ENCODE assay signal across 9 cellular contexts in the genomic region with DNA sequence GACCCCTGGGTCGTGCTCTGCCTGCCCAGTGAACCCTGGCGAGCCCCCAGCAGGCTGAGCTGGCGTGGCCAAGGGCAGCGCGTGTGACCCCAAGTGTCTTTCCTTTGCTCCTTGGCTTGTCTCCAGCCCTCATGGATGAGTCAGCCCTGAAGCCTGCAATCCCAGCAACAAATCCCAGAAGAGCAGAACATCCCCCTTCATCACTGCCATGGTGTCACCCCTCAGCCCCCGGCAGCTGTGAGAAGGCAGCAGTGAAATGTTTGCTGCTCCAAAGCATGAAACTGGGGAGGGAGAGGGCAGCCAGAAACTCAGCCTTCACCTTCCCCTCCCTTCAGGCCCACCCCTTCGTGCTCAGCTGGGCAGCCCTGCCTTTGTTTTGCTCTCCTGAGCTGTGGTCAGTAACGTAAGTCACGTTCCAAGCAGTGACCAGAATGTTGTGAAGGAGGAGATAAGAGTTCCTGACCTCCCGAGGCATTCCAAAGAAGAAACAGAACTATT. TPM values are rescaled to one million over a fixed set of nuclear protein-coding genes. Genes with fewer than 3 reads are reported as not detected.
DNase-seq lines count a peak whose midpoint lies in the region; ATAC-seq, FAIRE-seq and TF ChIP-seq lines count a peak whose summit lies in the region.
"Had no signal": no experiment of that assay in that cellular context is flagged by ENCODE, and none has a peak within 500 bp of the region (broad histone marks: within the 10 kb centered on the region; RNA-seq: fewer than 3 reads in every experiment).

No MANE protein-coding gene starts in this region.

- peak; percentile 86 for FAIRE-seq in endothelial cell of umbilical vein (lab: Jason Lieb, UNC)

- no TSS peak for BruUV-seq in endothelial cell of umbilical vein (replicated peaks; lab: Mats Ljungman, UMichigan)

- CTCF ChIA-PET in endothelial cell of umbilical vein (lab: Charles Lee) = interaction anchor here (1.3 kb wide), 1 partner anchor 384 kb away, joined by 3 read pairs; no protein-coding TSS in a partner anchor

- dilution Hi-C loops in endothelial cell of umbilical vein (cut with MboI; ENCODE audit: extremely low pct_ligation_motif_present, low sequenced_read_pairs) = no loop called here

- TF ChIP-seq POLR2A in endothelial cell of umbilical vein (IDR thresholded peaks at IDR 0.05; ENCODE audit: low read depth, low read length) = no peak

- no peaks in the 10 kb centered on the region for H3K4me1 Mint-ChIP-seq in activated T-helper 17 cell treated with anti-CD3 and anti-CD28 coated beads, Interleukin-2, amount 50 U/mL, for 72 hours

- H3K4me1 ChIP-seq in ACC112 (ENCODE audit: control insufficient read depth, insufficient read depth, low read length, unreplicated experiment) (peaks cover 44% of the 10 kb centered on the region), endothelial cell of umbilical vein (ENCODE audit: control insufficient read depth, extremely low read depth, insufficient read depth, low read length) (peaks cover 28% of the 10 kb centered on the region)

- POLR2A ChIA-PET in endothelial cell of umbilical vein (lab: Charles Lee) = no interaction called here

- H3K9me3 ChIP-seq in endothelial cell of umbilical vein (replicated peaks; ENCODE audit: control insufficient read depth, insufficient read depth, low read length) = no peaks in the 10 kb centered on the region

- H3K27me3 ChIP-seq in ACC112 (ENCODE audit: insufficient read depth, low read length) = no peaks in the 10 kb centered on the region
- peaks cover 15 to 22% of the 10 kb centered on the region in 2 experiments for H3K27me3 ChIP-seq in endothelial cell of umbilical vein (ENCODE audit: control insufficient read depth in 2 of 2, insufficient read depth in 2 of 2, low read length in 2 of 2)

- H3K4me3 Mint-ChIP-seq in activated T-helper 17 cell treated with anti-CD3 and anti-CD28 coated beads, Interleukin-2, amount 50 U/mL, for 72 hours = no peak overlapping the region

- H3K4me3 ChIP-seq in ACC112 (ENCODE audit: low read depth, low read length) = 0 out of 2 replicates have a peak overlapping the region, but pooled peaks have one; percentile 20
- H3K4me3 ChIP-seq in endothelial cell of umbilical vein (replicated peaks in 1 of 3; ENCODE audit: insufficient read depth in 1 of 3, low read depth in 1 of 3, low read length in 3 of 3) = no peak overlapping the region

- peaks cover 3% of the 10 kb centered on the region for H3K27me3 Mint-ChIP-seq in activated T-helper 17 cell treated with anti-CD3 and anti-CD28 coated beads, Interleukin-2, amount 50 U/mL, for 72 hours

- no peaks in the 10 kb centered on the region for H3K79me2 ChIP-seq in ACC112 (ENCODE audit: control insufficient read depth, insufficient read depth, low read length, unreplicated experiment)
- H3K79me2 ChIP-seq in endothelial cell of umbilical vein (ENCODE audit: control insufficient read depth, insufficient read depth, low read length) = no peaks in the 10 kb centered on the region

- no peak overlapping the region for H3K4me2 ChIP-seq in endothelial cell of umbilical vein (ENCODE audit: insufficient read depth, low read length)

- no peak for ATAC-seq in activated T-helper 17 cell treated with anti-CD3 and anti-CD28 coated beads, Interleukin-2, amount 50 U/mL, for 72 hours (replicated peaks)

- H3K36me3 Mint-ChIP-seq in activated T-helper 17 cell treated with anti-CD3 and anti-CD28 coated beads, Interleukin-2, amount 50 U/mL, for 72 hours (ENCODE audit: low read depth) = no peaks in the 10 kb centered on the region

- TF ChIP-seq CTCF in endothelial cell of umbilical vein (IDR thresholded peaks at IDR 0.05; ENCODE audit: extremely low read depth in 1 of 2, insufficient read depth in 1 of 2, low read depth in 1 of 2, low read length in 2 of 2) = no peak

- H3K36me3 ChIP-seq in ACC112 (ENCODE audit: insufficient read depth, low read length) (no peaks in the 10 kb centered on the region), endothelial cell of umbilical vein (ENCODE audit: control insufficient read depth in 2 of 2, extremely low read depth in 1 of 2, insufficient read depth in 2 of 2, low read length in 2 of 2) (no peaks in the 10 kb centered on the region)

- H3K9me1 ChIP-seq in endothelial cell of umbilical vein (replicated peaks; ENCODE audit: control insufficient read depth, extremely low read depth, insufficient read depth, low read length) = no peaks in the 10 kb centered on the region

- DNase-seq in M059J (ENCODE audit: low read depth) = peak; percentile 97
- peak; percentile 52 for DNase-seq in endothelial cell of umbilical vein (ENCODE audit: low read depth, low spot score)
- peak; percentile 65 for DNase-seq in mucosa of gallbladder (ENCODE audit: low spot score)
- DNase-seq in NCI-H1048 (lab: John Stamatoyannopoulos, UW) = no peak
- no peak for DNase-seq in activated CD4-positive, alpha-beta T cell treated with anti-CD3 and anti-CD28 coated beads, Interleukin-2, amount 50 U/mL, for 48 hours
- no peak for DNase-seq in NCI-H1092 treated with DMSO at 0.1 percent for 48 hours (lab: John Stamatoyannopoulos, UW)
- DNase-seq: OCI-M1 had no signal

- H2AFZ ChIP-seq in ACC112 (ENCODE audit: low read length, unreplicated experiment) = no peak overlapping the region
- H2AFZ ChIP-seq in endothelial cell of umbilical vein (ENCODE audit: low read depth, low read length) = no peak overlapping the region

- intact Hi-C loops in endothelial cell of umbilical vein (cut with micrococcal nuclease) = no loop called here

- H3K27ac ChIP-seq in ACC112 (ENCODE audit: low read depth, low read length) = peak overlapping the region; percentile 92
- no peak overlapping the region for H3K27ac ChIP-seq in endothelial cell of umbilical vein (ENCODE audit: insufficient read depth, low read depth, low read length)

- no peaks in the 10 kb centered on the region for H3K9me3 Mint-ChIP-seq in activated T-helper 17 cell treated with anti-CD3 and anti-CD28 coated beads, Interleukin-2, amount 50 U/mL, for 72 hours

- no peaks in the 10 kb centered on the region for H4K20me1 ChIP-seq in endothelial cell of umbilical vein (replicated peaks; ENCODE audit: control insufficient read depth, extremely low read depth, insufficient read depth, low read length)

- no peak overlapping the region for H3K9ac ChIP-seq in endothelial cell of umbilical vein (replicated peaks; ENCODE audit: extremely low read depth, insufficient read depth, low read length)

- no peak overlapping the region for H3K27ac Mint-ChIP-seq in activated T-helper 17 cell treated with anti-CD3 and anti-CD28 coated beads, Interleukin-2, amount 50 U/mL, for 72 hours

TF ChIP-seq in endothelial cell of umbilical vein, 7 proteins besides CTCF, POLR2A, EP300 and RAD21:
- TF ChIP-seq POLR2AphosphoS5 (IDR thresholded peaks at IDR 0.05; ENCODE audit: insufficient read depth, low read depth, low read length) (peak; percentile 52), FOS (IDR thresholded peaks at IDR 0.05; ENCODE audit: borderline replicate concordance, insufficient read depth, low read length) (peak; percentile 81), GATA2 (IDR thresholded peaks at IDR 0.05; ENCODE audit: insufficient read depth, insufficient read length, low read depth, low read length) (peak; percentile 47), JUN (IDR thresholded peaks at IDR 0.05; ENCODE audit: borderline replicate concordance, insufficient read depth, insufficient read length, low read depth) (no peak)

RNA-seq across cellular contexts. Expression of a gene that starts 29.8 kb away (rescaled TPM):
- 6.9 and 10.9 TPM in 2 replicates for total RNA-seq in M059J (2014; rRNA removed; shearing (Covaris generic))
- total RNA-seq in endothelial cell of umbilical vein (not detected in 2 replicates), mucosa of gallbladder (3.2 TPM)
- 0.05 and 0.08 TPM in 2 replicates for polyA plus RNA-seq in endothelial cell of umbilical vein
- 0.03 TPM in 2 replicates for polyA plus RNA-seq in endothelial cell of umbilical vein (2011; cell fraction: cytosol; rRNA removed)
- polyA plus RNA-seq in endothelial cell of umbilical vein (2011; cell fraction: nucleus; rRNA removed) = 0.07 and 0.11 TPM in 2 replicates
- polyA plus RNA-seq in endothelial cell of umbilical vein (2012) = not detected in 2 replicates
- 0.05 and 0.17 TPM in 2 replicates for polyA minus RNA-seq in endothelial cell of umbilical vein
- 0.31 TPM for polyA minus RNA-seq in endothelial cell of umbilical vein (2011; cell fraction: cytosol; rRNA and poly(A)+ RNA removed)
- polyA minus RNA-seq in endothelial cell of umbilical vein (2011; cell fraction: nucleus; rRNA and poly(A)+ RNA removed) = 0.05 and 0.14 TPM in 2 replicates
- not detected for total RNA-seq in activated T-helper 17 cell treated with anti-CD3 and anti-CD28 coated beads, Interleukin-2, amount 50 U/mL, for 72 hours

RNA-seq across cellular contexts. Expression of a gene that starts 49.8 kb away (rescaled TPM):
- not detected in 2 replicates for total RNA-seq in M059J (2014; rRNA removed; shearing (Covaris generic))
- not detected in 2 replicates for total RNA-seq in endothelial cell of umbilical vein
- polyA plus RNA-seq in endothelial cell of umbilical vein = not detected in 2 replicates
- polyA plus RNA-seq in endothelial cell of umbilical vein (2011; cell fraction: cytosol; rRNA removed) = not detected in 2 replicates
- not detected in 2 replicates for polyA plus RNA-seq in endothelial cell of umbilical vein (2011; cell fraction: nucleus; rRNA removed)
- polyA plus RNA-seq in endothelial cell of umbilical vein (2012) = not detected in 2 replicates
- 0.06 TPM in 1 of 2 replicates, not detected in the other for polyA minus RNA-seq in endothelial cell of umbilical vein
- not detected for polyA minus RNA-seq in endothelial cell of umbilical vein (2011; cell fraction: cytosol; rRNA and poly(A)+ RNA removed)
- not detected in 2 replicates for polyA minus RNA-seq in endothelial cell of umbilical vein (2011; cell fraction: nucleus; rRNA and poly(A)+ RNA removed)
- 14.1 TPM for total RNA-seq in mucosa of gallbladder
- not detected for total RNA-seq in activated T-helper 17 cell treated with anti-CD3 and anti-CD28 coated beads, Interleukin-2, amount 50 U/mL, for 72 hours

Comparison
In these comparisons a context has a peak if more than half of its experiments do, and no peak if none do; other contexts are left out.
1. DNase-seq: peak in M059J (single experiment), endothelial cell of umbilical vein (single experiment) and mucosa of gallbladder (single experiment); none in NCI-H1048 (single experiment), activated CD4-positive, alpha-beta T cell treated with anti-CD3 and anti-CD28 coated beads, Interleukin-2, amount 50 U/mL, for 48 hours (0 of 2) and NCI-H1092 treated with DMSO at 0.1 percent for 48 hours (single experiment).
2. RNA of a gene that starts 49.8 kb away (total RNA-seq): 14.1 TPM in mucosa of gallbladder (single experiment); not detected in M059J, not detected in endothelial cell of umbilical vein and not detected in activated T-helper 17 cell treated with anti-CD3 and anti-CD28 coated beads, Interleukin-2, amount 50 U/mL, for 72 hours; every median in the first group is over 10 times any median in the second.